ENCODE assay signal across 13 cellular contexts in genomic region chr12:42468341-42468821, GRCh38.
DNase-seq lines count a peak whose midpoint lies in the region; ATAC-seq and TF ChIP-seq lines count a peak whose summit lies in the region.
"Had no signal": no experiment of that assay in that cellular context is flagged by ENCODE, and none has a peak within 500 bp of the region (broad histone marks: within the 10 kb centered on the region; RNA-seq: fewer than 3 reads in every experiment).

No MANE protein-coding gene starts in this region.

- intact Hi-C loops in sciatic nerve (cut with DNase I) = no loop called here

- DNase-seq in NOMO-1 (lab: John Stamatoyannopoulos, UW; ENCODE audit: unreplicated experiment in 2 of 2) = peak; percentile 12 to 58
- no peak for DNase-seq in NOMO-1 treated with dmso at 0.1 percent for 144 hours (lab: John Stamatoyannopoulos, UW; ENCODE audit: unreplicated experiment)
- peak; percentile 71 for DNase-seq in KBM-7
- DNase-seq in astrocyte of the spinal cord (ENCODE audit: low read depth, low spot score) = peak; percentile 61
- DNase-seq in sciatic nerve (ENCODE audit: low spot score) = no peak
- no peak for DNase-seq in DMS153 treated with DMSO at 0.1 percent for 48 hours (lab: John Stamatoyannopoulos, UW; ENCODE audit: unreplicated experiment)
- no peak for DNase-seq in iPS-NIHi11 (ENCODE audit: low spot score)
- DNase-seq: brain microvascular endothelial cell, SK-N-SH had no signal

- TF ChIP-seq CTCF in astrocyte of the spinal cord (IDR thresholded peaks at IDR 0.05; ENCODE audit: low read depth, low read length) = no peak

- in situ Hi-C loops in KBM-7 (cut with MboI; ENCODE audit: low pct_unique_long_range_greater_than_20kb, low sequenced_read_pairs) (no loop called here), astrocyte of the spinal cord (cut with HindIII; ENCODE audit: low sequenced_read_pairs) (no loop called here)

- no peak overlapping the region for H3K4me3 ChIP-seq in astrocyte of the spinal cord (ENCODE audit: low read depth, low read length)
- H3K4me3 ChIP-seq: A549, HAP-1, lung had no signal

- peak; percentile 63 for ATAC-seq in sciatic nerve
- no peak for ATAC-seq in GM21390 (IDR thresholded peaks at IDR 0.05; ENCODE audit: unreplicated experiment)

Comparison
In these comparisons a context has a peak if more than half of its experiments do, and no peak if none do; other contexts are left out.
1. DNase-seq: peak in NOMO-1 (2 of 2), KBM-7 (single experiment) and astrocyte of the spinal cord (single experiment); none in NOMO-1 treated with dmso at 0.1 percent for 144 hours (single experiment), sciatic nerve (single experiment), DMS153 treated with DMSO at 0.1 percent for 48 hours (single experiment) and iPS-NIHi11 (single experiment).